ENCODE assay signal across 8 cellular contexts in genomic region chr2:52934354-52934898, GRCh38.
DNase-seq lines count a peak whose midpoint lies in the region; ATAC-seq and TF ChIP-seq lines count a peak whose summit lies in the region.
"Had no signal": no experiment of that assay in that cellular context is flagged by ENCODE, and none has a peak within 500 bp of the region (broad histone marks: within the 10 kb centered on the region; RNA-seq: fewer than 3 reads in every experiment).

No MANE protein-coding gene starts in this region.

- H3K27ac ChIP-seq in brain microvascular endothelial cell = peak overlapping the region; percentile 80

- in situ Hi-C loops in brain microvascular endothelial cell (cut with HindIII; ENCODE audit: low pct_ligation_motif_present, low sequenced_read_pairs) = no loop called here

- no peak for TF ChIP-seq CTCF in brain microvascular endothelial cell (IDR thresholded peaks at IDR 0.05; ENCODE audit: low read depth, low read length, missing control alignments)

- no peaks in the 10 kb centered on the region for H3K27me3 ChIP-seq in brain microvascular endothelial cell (replicated peaks)

- ATAC-seq in GM19468 (IDR thresholded peaks at IDR 0.05; ENCODE audit: extremely low read depth, unreplicated experiment) (peak; percentile 26), HG03354 (IDR thresholded peaks at IDR 0.05; ENCODE audit: poor library complexity, severe bottlenecking, unreplicated experiment) (peak; percentile 70)
- ATAC-seq in stimulated activated naive B cell treated with anti-CD40 and anti-IgM and Interleukin-4, amounts not matched to agents 10 μg/mL and 1 μg/mL and 100 μg/mL, for 72 hours (replicated peaks) = peak; percentile 64 to 74
- ATAC-seq: effector memory CD8-positive, alpha-beta T cell had no signal

- no peaks in the 10 kb centered on the region for H3K36me3 Mint-ChIP-seq in stimulated activated naive B cell treated with anti-CD40 and anti-IgM and Interleukin-4, amounts not matched to agents 10 μg/mL and 1 μg/mL and 100 μg/mL, for 72 hours
- H3K36me3 Mint-ChIP-seq in activated naive CD4-positive, alpha-beta T cell treated with anti-CD3 and anti-CD28 coated beads, Interleukin-2, amount 10 ng/mL, durations not matched to agents 7 days and 5 days = no peaks in the 10 kb centered on the region

- CTCF ChIA-PET in activated naive CD4-positive, alpha-beta T cell treated with anti-CD3 and anti-CD28 coated beads, Interleukin-2, amount 10 ng/mL, durations not matched to agents 7 days and 5 days (lab: Charles Lee) = no interaction called here

- H3K9me3 Mint-ChIP-seq in stimulated activated naive B cell treated with anti-CD40 and anti-IgM and Interleukin-4, amounts not matched to agents 10 μg/mL and 1 μg/mL and 100 μg/mL, for 72 hours = peaks cover 6 to 9% of the 10 kb centered on the region in 2 donors
- peaks cover 5% of the 10 kb centered on the region for H3K9me3 Mint-ChIP-seq in activated naive CD4-positive, alpha-beta T cell treated with anti-CD3 and anti-CD28 coated beads, Interleukin-2, amount 10 ng/mL, durations not matched to agents 7 days and 5 days

- H3K36me3 ChIP-seq in brain microvascular endothelial cell (replicated peaks) = no peaks in the 10 kb centered on the region

- no peak overlapping the region for H3K4me3 ChIP-seq in brain microvascular endothelial cell (ENCODE audit: low read depth, low read length)

- no peak overlapping the region for H3K27ac Mint-ChIP-seq in stimulated activated naive B cell treated with anti-CD40 and anti-IgM and Interleukin-4, amounts not matched to agents 10 μg/mL and 1 μg/mL and 100 μg/mL, for 72 hours
- H3K27ac Mint-ChIP-seq in activated naive CD4-positive, alpha-beta T cell treated with anti-CD3 and anti-CD28 coated beads, Interleukin-2, amount 10 ng/mL, durations not matched to agents 7 days and 5 days = no peak overlapping the region
- H3K27ac Mint-ChIP-seq: effector memory CD8-positive, alpha-beta T cell had no signal

- DNase-seq in brain microvascular endothelial cell = peak; percentile 45
- no peak for DNase-seq in stimulated activated naive B cell treated with anti-CD40 and anti-IgM and Interleukin-4, amounts not matched to agents 10 μg/mL and 1 μg/mL and 100 μg/mL, for 72 hours
- no peak for DNase-seq in dermis blood vessel endothelial cell
- DNase-seq in NCI-H187 (lab: John Stamatoyannopoulos, UW) = no peak
- no peak for DNase-seq in activated naive CD4-positive, alpha-beta T cell treated with anti-CD3 and anti-CD28 coated beads, Interleukin-2, amount 10 ng/mL, durations not matched to agents 7 days and 5 days
- DNase-seq: effector memory CD8-positive, alpha-beta T cell had no signal

- no peak overlapping the region for H3K4me3 Mint-ChIP-seq in stimulated activated naive B cell treated with anti-CD40 and anti-IgM and Interleukin-4, amounts not matched to agents 10 μg/mL and 1 μg/mL and 100 μg/mL, for 72 hours
- no peak overlapping the region for H3K4me3 Mint-ChIP-seq in activated naive CD4-positive, alpha-beta T cell treated with anti-CD3 and anti-CD28 coated beads, Interleukin-2, amount 10 ng/mL, durations not matched to agents 7 days and 5 days

- H3K27me3 Mint-ChIP-seq in stimulated activated naive B cell treated with anti-CD40 and anti-IgM and Interleukin-4, amounts not matched to agents 10 μg/mL and 1 μg/mL and 100 μg/mL, for 72 hours = no peaks in the 10 kb centered on the region
- no peaks in the 10 kb centered on the region for H3K27me3 Mint-ChIP-seq in activated naive CD4-positive, alpha-beta T cell treated with anti-CD3 and anti-CD28 coated beads, Interleukin-2, amount 10 ng/mL, durations not matched to agents 7 days and 5 days
- H3K27me3 Mint-ChIP-seq: effector memory CD8-positive, alpha-beta T cell had no signal

- no peaks in the 10 kb centered on the region for H3K4me1 Mint-ChIP-seq in stimulated activated naive B cell treated with anti-CD40 and anti-IgM and Interleukin-4, amounts not matched to agents 10 μg/mL and 1 μg/mL and 100 μg/mL, for 72 hours
- peaks cover 2% of the 10 kb centered on the region for H3K4me1 Mint-ChIP-seq in activated naive CD4-positive, alpha-beta T cell treated with anti-CD3 and anti-CD28 coated beads, Interleukin-2, amount 10 ng/mL, durations not matched to agents 7 days and 5 days
